ENCODE assay signal across 18 cellular contexts in the genomic region with DNA sequence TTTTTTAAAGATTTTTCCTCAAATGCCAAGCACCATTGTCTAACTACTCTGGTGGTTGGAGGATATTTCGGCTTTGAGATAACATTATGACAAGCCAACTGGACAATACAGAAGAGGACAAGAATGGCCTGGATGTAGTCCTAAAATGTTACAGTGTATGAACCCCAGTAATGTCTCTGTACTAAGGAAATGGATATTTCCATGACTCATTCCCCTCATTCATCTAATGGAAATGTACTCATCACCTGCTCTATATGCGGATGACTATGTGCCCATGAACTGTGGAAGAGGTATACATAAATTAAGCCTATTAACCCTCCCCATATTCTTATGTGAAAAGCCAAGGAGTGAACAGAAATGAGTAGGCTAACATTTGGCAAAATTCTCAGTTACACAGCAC.
DNase-seq lines count a peak whose midpoint lies in the region; ATAC-seq, FAIRE-seq and TF ChIP-seq lines count a peak whose summit lies in the region.
"Had no signal": no experiment of that assay in that cellular context is flagged by ENCODE, and none has a peak within 500 bp of the region (broad histone marks: within the 10 kb centered on the region; RNA-seq: fewer than 3 reads in every experiment).

No MANE protein-coding gene starts in this region.

- peaks cover 15% of the 10 kb centered on the region; the same call in 1 of the 3 replicates for H3K4me1 ChIP-seq in A549
- H3K4me1 ChIP-seq in GM23248 (ENCODE audit: insufficient read depth), result 0 out of 2 replicates have a peak, but pooled peaks cover 9% of the 10 kb centered on the region
- H3K4me1 ChIP-seq in uterus, result no peaks in the 10 kb centered on the region
- H3K4me1 ChIP-seq: tibial artery had no signal

- no peak overlapping the region for H3K27ac ChIP-seq in A549
- H3K27ac ChIP-seq in GM23248, result no peak overlapping the region
- peak overlapping the region; percentile 85 for H3K27ac ChIP-seq in SK-N-MC
- H3K27ac ChIP-seq in uterus, result no peak overlapping the region
- H3K27ac ChIP-seq: left ventricle myocardium inferior, tibial artery had no signal

- H3K27me3 Mint-ChIP-seq in activated T-cell treated with anti-CD3 and anti-CD28 coated beads, Interleukin-2, amount 50 U/mL, for 24 hours, result no peaks in the 10 kb centered on the region
- H3K27me3 Mint-ChIP-seq: activated CD4-positive, alpha-beta memory T cell treated with anti-CD3 and anti-CD28 coated beads for 36 hours; B cell; effector memory CD8-positive, alpha-beta T cell had no signal

- DNase-seq in A549 (ENCODE audit: low read depth in 1 of 2, low spot score in 1 of 2), result no peak
- peak; percentile 53 for DNase-seq in GM23248
- DNase-seq in SK-N-MC (ENCODE audit: low read depth, low spot score), result no peak
- DNase-seq in fibroblast of the aortic adventitia (ENCODE audit: low read depth), result peak; percentile 46
- DNase-seq in hypothalamus (lab: John Stamatoyannopoulos, UW), result no peak
- no peak for DNase-seq in AG08395 (ENCODE audit: low spot score)
- no peak for DNase-seq in activated T-cell treated with anti-CD3 and anti-CD28 coated beads, Interleukin-2, amount 50 U/mL, for 24 hours
- no peak for DNase-seq in uterus
- DNase-seq: activated CD4-positive, alpha-beta memory T cell treated with anti-CD3 and anti-CD28 coated beads for 36 hours; activated naive CD8-positive, alpha-beta T cell treated with anti-CD3 and anti-CD28 coated beads, Interleukin-2, amount 10 ng/mL, durations not matched to agents 7 days and 5 days; activated T-cell treated with anti-CD3 and anti-CD28 coated beads, Interleukin-2, amount 50 U/mL, for 48 hours; effector memory CD8-positive, alpha-beta T cell; foreskin melanocyte; left ventricle myocardium inferior; posterior cingulate gyrus; tibial artery had no signal

- H3F3A ChIP-seq in GM23248 (ENCODE audit: insufficient read depth), result 0 out of 2 replicates have a peak, but pooled peaks cover 8% of the 10 kb centered on the region

- in situ Hi-C loops in GM23248 (cut with MboI), result loop anchor here (10.0 to 25.0 kb wide), 4 partner anchors 239 to 748 kb away; no protein-coding TSS in a partner anchor

- H3K9ac ChIP-seq in GM23248 (no peak overlapping the region), SK-N-MC (ENCODE audit: insufficient read length) (no peak overlapping the region)

- TF ChIP-seq EP300 in A549 (IDR thresholded peaks at IDR 0.05), result no peak

- intact Hi-C loops in uterus (cut with DNase I; ENCODE audit: low total_unique reads), result no loop called here

- H3K79me2 ChIP-seq in GM23248 (ENCODE audit: insufficient read depth), result no peaks in the 10 kb centered on the region

- no peak overlapping the region for H2AFZ ChIP-seq in GM23248

- 98% methylated on average over 2 of the region's 2 CpGs for WGBS in A549 (ENCODE audit: missing lambda C conversion rate)
- 81 to 83% methylated on average over 2 of the region's 2 CpGs for WGBS in GM23248 (ENCODE audit: low coverage in 1 of 2, low lambda C conversion rate in 2 of 2, missing lambda C conversion rate in 2 of 2), 2 experiments

- POLR2A ChIA-PET in A549 (lab: Yijun Ruan, JAX), result no interaction called here

- H3K4me3 ChIP-seq in A549, result no peak overlapping the region
- no peak overlapping the region for H3K4me3 ChIP-seq in GM23248
- H3K4me3 ChIP-seq in SK-N-MC, result no peak overlapping the region
- H3K4me3 ChIP-seq in fibroblast of the aortic adventitia (ENCODE audit: low read depth, low read length), result no peak overlapping the region
- no peak overlapping the region for H3K4me3 ChIP-seq in uterus
- H3K4me3 ChIP-seq: left ventricle myocardium inferior, smooth muscle cell, tibial artery had no signal

- H3K27me3 ChIP-seq in GM23248 (replicated peaks; ENCODE audit: insufficient read depth), result no peaks in the 10 kb centered on the region
- no peaks in the 10 kb centered on the region for H3K27me3 ChIP-seq in uterus
- H3K27me3 ChIP-seq: tibial artery had no signal

- no peaks in the 10 kb centered on the region for H3K9me2 ChIP-seq in GM23248 (ENCODE audit: insufficient read depth)

- no peak overlapping the region for H3K4me3 Mint-ChIP-seq in activated T-cell treated with anti-CD3 and anti-CD28 coated beads, Interleukin-2, amount 50 U/mL, for 24 hours
- H3K4me3 Mint-ChIP-seq: activated CD4-positive, alpha-beta memory T cell treated with anti-CD3 and anti-CD28 coated beads for 36 hours; activated naive CD8-positive, alpha-beta T cell treated with anti-CD3 and anti-CD28 coated beads, Interleukin-2, amount 10 ng/mL, durations not matched to agents 7 days and 5 days; B cell; effector memory CD8-positive, alpha-beta T cell had no signal

- H3K9me3 ChIP-seq in A549 (no peaks in the 10 kb centered on the region), GM23248 (ENCODE audit: low read depth) (no peaks in the 10 kb centered on the region), SK-N-MC (ENCODE audit: low read depth, low read length) (no peaks in the 10 kb centered on the region), uterus (no peaks in the 10 kb centered on the region)
- H3K9me3 ChIP-seq: left ventricle myocardium inferior, tibial artery had no signal

- TF ChIP-seq POLR2A in A549 (IDR thresholded peaks at IDR 0.05; ENCODE audit: low read length) (no peak), uterus (IDR thresholded peaks at IDR 0.05) (no peak)

- no peaks in the 10 kb centered on the region for H3K9me3 Mint-ChIP-seq in activated T-cell treated with anti-CD3 and anti-CD28 coated beads, Interleukin-2, amount 50 U/mL, for 24 hours
- H3K9me3 Mint-ChIP-seq: activated CD4-positive, alpha-beta memory T cell treated with anti-CD3 and anti-CD28 coated beads for 36 hours; activated naive CD8-positive, alpha-beta T cell treated with anti-CD3 and anti-CD28 coated beads, Interleukin-2, amount 10 ng/mL, durations not matched to agents 7 days and 5 days had no signal

- no peak for TF ChIP-seq CTCF in A549 (IDR thresholded peaks at IDR 0.05)
- no peak for TF ChIP-seq CTCF in fibroblast of the aortic adventitia (IDR thresholded peaks at IDR 0.05; ENCODE audit: insufficient read depth, low read length)
- no peak for TF ChIP-seq CTCF in uterus (IDR thresholded peaks at IDR 0.05)

- CTCF ChIA-PET in A549 (lab: Yijun Ruan, JAX), result no interaction called here

- no peak for TF ChIP-seq RAD21 in A549 (conservative IDR thresholded peaks at IDR 0.05 in 1 of 2, IDR thresholded peaks at IDR 0.05 in 1 of 2)

- peak; percentile 7 for FAIRE-seq in A549 (lab: Jason Lieb, UNC)

- no peak for ATAC-seq in A549
- ATAC-seq: effector memory CD8-positive, alpha-beta T cell had no signal

- no peaks in the 10 kb centered on the region for H4K20me1 ChIP-seq in GM23248 (ENCODE audit: insufficient read depth)

- H3K36me3 ChIP-seq in GM23248 (ENCODE audit: low read depth) (no peaks in the 10 kb centered on the region), SK-N-MC (ENCODE audit: insufficient read depth, low read length) (no peaks in the 10 kb centered on the region), uterus (no peaks in the 10 kb centered on the region)
- H3K36me3 ChIP-seq: left ventricle myocardium inferior, tibial artery had no signal

- H3K27ac Mint-ChIP-seq in activated T-cell treated with anti-CD3 and anti-CD28 coated beads, Interleukin-2, amount 50 U/mL, for 24 hours, result no peak overlapping the region
- H3K27ac Mint-ChIP-seq: activated CD4-positive, alpha-beta memory T cell treated with anti-CD3 and anti-CD28 coated beads for 36 hours; activated naive CD8-positive, alpha-beta T cell treated with anti-CD3 and anti-CD28 coated beads, Interleukin-2, amount 10 ng/mL, durations not matched to agents 7 days and 5 days; B cell; effector memory CD8-positive, alpha-beta T cell had no signal

- H3K4me1 Mint-ChIP-seq in activated T-cell treated with anti-CD3 and anti-CD28 coated beads, Interleukin-2, amount 50 U/mL, for 24 hours (ENCODE audit: low read depth), result no peaks in the 10 kb centered on the region
- H3K4me1 Mint-ChIP-seq: activated naive CD8-positive, alpha-beta T cell treated with anti-CD3 and anti-CD28 coated beads, Interleukin-2, amount 10 ng/mL, durations not matched to agents 7 days and 5 days; B cell had no signal

- H3K36me3 Mint-ChIP-seq in activated T-cell treated with anti-CD3 and anti-CD28 coated beads, Interleukin-2, amount 50 U/mL, for 24 hours (ENCODE audit: low read depth), result no peaks in the 10 kb centered on the region
- H3K36me3 Mint-ChIP-seq: activated CD4-positive, alpha-beta memory T cell treated with anti-CD3 and anti-CD28 coated beads for 36 hours; activated naive CD8-positive, alpha-beta T cell treated with anti-CD3 and anti-CD28 coated beads, Interleukin-2, amount 10 ng/mL, durations not matched to agents 7 days and 5 days had no signal

- H3K4me2 ChIP-seq in A549 (no peak overlapping the region), GM23248 (ENCODE audit: unreplicated experiment) (no peak overlapping the region)
- H3K4me2 ChIP-seq: smooth muscle cell had no signal

TF ChIP-seq in A549, 52 proteins besides CTCF, POLR2A, EP300 and RAD21 (continues in another document):
- TF ChIP-seq NPAS2 (CRISPR knock-in tag; IDR thresholded peaks at IDR 0.05; ENCODE audit: borderline replicate concordance) (no peak), FOXS1 (CRISPR knock-in tag; IDR thresholded peaks at IDR 0.05) (no peak), MYC (IDR thresholded peaks at IDR 0.05; ENCODE audit: borderline replicate concordance, low read length) (no peak), ESRRA (IDR thresholded peaks at IDR 0.05; ENCODE audit: borderline replicate concordance, low read length) (no peak), NR3C1 (IDR thresholded peaks at IDR 0.05) (no peak), MAX (IDR thresholded peaks at IDR 0.05) (no peak), TFCP2L1 (CRISPR knock-in tag; IDR thresholded peaks at IDR 0.05) (no peak), HDAC2 (IDR thresholded peaks at IDR 0.05) (no peak), MAFK (IDR thresholded peaks at IDR 0.05; ENCODE audit: partially characterized antibody) (no peak), RARB (CRISPR knock-in tag; IDR thresholded peaks at IDR 0.05) (no peak), CHD4 (IDR thresholded peaks at IDR 0.05; ENCODE audit: borderline replicate concordance) (no peak), POLR2AphosphoS2 (conservative IDR thresholded peaks at IDR 0.05; ENCODE audit: low read length) (no peak), EHF (CRISPR knock-in tag; IDR thresholded peaks at IDR 0.05) (no peak)
- TF ChIP-seq, protein P1, sequence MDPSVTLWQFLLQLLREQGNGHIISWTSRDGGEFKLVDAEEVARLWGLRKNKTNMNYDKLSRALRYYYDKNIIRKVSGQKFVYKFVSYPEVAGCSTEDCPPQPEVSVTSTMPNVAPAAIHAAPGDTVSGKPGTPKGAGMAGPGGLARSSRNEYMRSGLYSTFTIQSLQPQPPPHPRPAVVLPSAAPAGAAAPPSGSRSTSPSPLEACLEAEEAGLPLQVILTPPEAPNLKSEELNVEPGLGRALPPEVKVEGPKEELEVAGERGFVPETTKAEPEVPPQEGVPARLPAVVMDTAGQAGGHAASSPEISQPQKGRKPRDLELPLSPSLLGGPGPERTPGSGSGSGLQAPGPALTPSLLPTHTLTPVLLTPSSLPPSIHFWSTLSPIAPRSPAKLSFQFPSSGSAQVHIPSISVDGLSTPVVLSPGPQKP (IDR thresholded peaks at IDR 0.05; ENCODE audit: low read depth, low read length), result no peak

Comparison
In these comparisons a context has a peak if more than half of its experiments do, and no peak if none do; other contexts are left out.
1. DNase-seq: peak in GM23248 (single experiment) and fibroblast of the aortic adventitia (single experiment); none in A549 (0 of 2), SK-N-MC (single experiment), hypothalamus (0 of 51), AG08395 (single experiment), activated T-cell treated with anti-CD3 and anti-CD28 coated beads, Interleukin-2, amount 50 U/mL, for 24 hours (single experiment) and uterus (0 of 2).